12 cellular contexts compared by ENCODE assay signal in the genomic region with DNA sequence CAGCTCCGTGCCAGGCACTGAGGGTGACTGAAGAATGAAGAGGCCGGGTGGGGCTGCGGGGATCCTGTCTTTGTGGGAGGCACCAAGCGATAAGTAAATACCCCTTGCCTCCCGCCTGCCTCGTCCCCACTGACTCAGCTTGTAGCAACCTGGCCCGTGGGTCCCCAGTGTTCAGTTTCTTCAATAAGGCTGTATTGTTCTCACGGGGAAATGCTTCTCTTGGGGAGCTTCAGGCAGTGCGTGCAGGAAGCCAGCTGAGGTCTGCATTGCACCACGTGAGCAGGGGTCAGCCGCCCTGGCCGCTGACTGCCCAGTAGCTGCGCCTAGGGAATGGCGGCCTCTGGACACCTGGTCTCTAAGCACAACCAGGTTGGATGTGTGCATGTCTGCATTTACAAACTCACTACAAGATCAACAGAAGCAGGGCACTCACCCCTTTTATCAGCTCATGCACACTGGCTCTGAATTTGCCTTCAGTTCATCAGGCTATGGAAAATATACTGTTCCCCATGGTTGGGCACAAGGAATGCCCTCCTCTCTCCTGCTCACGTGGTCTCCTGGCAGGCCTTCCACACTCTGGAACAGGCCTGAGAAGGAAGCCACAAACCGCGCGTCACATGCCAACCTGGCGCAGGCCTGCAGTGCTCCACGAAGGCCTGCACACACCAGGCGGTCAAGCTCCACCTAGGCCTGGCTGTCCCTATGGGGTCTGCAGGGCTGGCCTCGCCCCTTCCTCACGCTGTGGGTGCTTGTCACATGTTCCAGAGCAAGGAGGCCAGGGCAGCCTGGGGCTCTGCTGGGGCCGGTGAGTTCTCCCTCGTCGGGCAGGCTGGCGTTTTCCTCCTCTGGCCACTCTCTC.
"Had no signal": no experiment of that assay in that cellular context is flagged by ENCODE, and none has a peak within 500 bp of the region (broad histone marks: within the 10 kb centered on the region; RNA-seq: fewer than 3 reads in every experiment).

No MANE protein-coding gene starts in this region.

- H3K27me3 ChIP-seq: adrenal gland, body of pancreas, ovary, uterus had no signal

- ATAC-seq: body of pancreas; stimulated activated naive CD8-positive, alpha-beta T cell treated with anti-CD3 and anti-CD28 coated beads, Interleukin-15, amount 100 ng/mL, for 72 hours had no signal

- H3K4me1 ChIP-seq: adrenal gland, body of pancreas, left ventricle myocardium inferior, uterus had no signal

- H3K36me3 ChIP-seq: adrenal gland, left ventricle myocardium inferior, ovary, thoracic aorta, uterus had no signal

- H3K9me3 ChIP-seq: adrenal gland, body of pancreas, ovary, thoracic aorta, uterus had no signal

- DNase-seq: activated naive CD4-positive, alpha-beta T cell treated with anti-CD3 and anti-CD28 coated beads, Interleukin-2, amount 50 U/mL, for 16 hours; adrenal gland; body of pancreas; central memory CD4-positive, alpha-beta T cell; endodermal cell; left ventricle myocardium inferior; ovary; retina; stimulated activated CD4-positive, alpha-beta T cell treated with anti-CD3 and anti-CD28 coated beads, Interleukin-4, amount 100 ng/mL, for 4 hours; stimulated activated naive CD8-positive, alpha-beta T cell treated with anti-CD3 and anti-CD28 coated beads, Interleukin-15, amount 100 ng/mL, for 72 hours; uterus had no signal

- H3K27ac ChIP-seq: adrenal gland, body of pancreas, left ventricle myocardium inferior, ovary, thoracic aorta, uterus had no signal

- H3K4me3 ChIP-seq: adrenal gland, body of pancreas, left ventricle myocardium inferior, ovary, thoracic aorta, uterus had no signal
